13 cellular contexts compared by ENCODE assay signal in the genomic region with DNA sequence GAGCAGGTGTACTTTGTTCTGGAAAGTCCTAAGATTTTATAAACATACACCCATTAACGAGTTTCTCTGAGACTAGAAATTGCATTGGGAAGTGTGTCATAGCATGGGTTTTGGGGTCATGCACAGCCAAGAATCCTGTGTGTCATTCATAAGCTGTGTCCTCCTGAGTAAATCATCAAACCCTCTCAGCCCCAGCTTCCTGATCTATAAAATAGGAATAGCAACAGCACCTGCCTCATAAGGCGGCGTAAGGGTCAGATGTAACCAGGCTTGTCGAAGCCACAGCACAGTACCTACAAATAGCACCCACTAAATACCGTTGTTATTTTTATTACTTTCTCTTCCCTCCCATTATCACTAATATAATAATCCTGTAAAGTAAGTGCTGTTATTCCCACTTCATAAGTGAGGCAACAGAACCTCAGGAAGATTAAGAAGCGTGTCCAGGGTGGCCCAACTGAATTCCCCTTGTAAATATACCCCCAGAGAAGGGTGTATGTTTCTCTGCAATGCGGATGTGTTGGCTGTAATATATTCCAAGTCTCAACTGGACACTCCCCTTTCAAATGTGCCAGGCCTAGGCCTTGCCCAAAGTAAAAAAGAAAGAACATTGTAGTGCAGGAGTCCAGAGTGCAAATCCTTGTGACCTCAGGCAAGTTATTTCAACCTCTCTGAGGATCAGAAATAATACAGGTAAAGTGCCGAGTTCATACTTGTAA.
DNase-seq lines count a peak whose midpoint lies in the region; ATAC-seq and TF ChIP-seq lines count a peak whose summit lies in the region.
"Had no signal": no experiment of that assay in that cellular context is flagged by ENCODE, and none has a peak within 500 bp of the region (broad histone marks: within the 10 kb centered on the region; RNA-seq: fewer than 3 reads in every experiment).

No MANE protein-coding gene starts in this region.

- no peaks in the 10 kb centered on the region for H3K9me3 ChIP-seq in prostate gland
- H3K9me3 ChIP-seq: lower lobe of right lung had no signal

- peaks cover 4% of the 10 kb centered on the region for H3K9me3 Mint-ChIP-seq in activated T-helper 1 cell treated with anti-CD3 and anti-CD28 coated beads, Interleukin-12 subunit alpha, Interleukin-12 subunit beta, Interleukin-2, Interleukin-4 antibody, amounts not matched to agents 30 ng/mL and 10 ng/mL and 1 ng/mL, durations not matched to agents 14 hours and 24 hours and 36 hours
- H3K9me3 Mint-ChIP-seq in activated T-cell treated with anti-CD3 and anti-CD28 coated beads, Interleukin-2, amount 50 U/mL, for 24 hours: no peaks in the 10 kb centered on the region
- H3K9me3 Mint-ChIP-seq: activated naive CD8-positive, alpha-beta T cell treated with anti-CD3 and anti-CD28 coated beads for 36 hours; T-cell had no signal

- peak; percentile 54 for ATAC-seq in GM21528 (IDR thresholded peaks at IDR 0.05; ENCODE audit: low FRiP score, unreplicated experiment)
- ATAC-seq: lower lobe of right lung, T-cell had no signal

- intact Hi-C loops in activated T-helper 1 cell treated with anti-CD3 and anti-CD28 coated beads, Interleukin-12 subunit alpha, Interleukin-12 subunit beta, Interleukin-2, Interleukin-4 antibody, amounts not matched to agents 30 ng/mL and 10 ng/mL and 1 ng/mL, durations not matched to agents 14 hours and 24 hours and 36 hours (cut with micrococcal nuclease): no loop called here
- intact Hi-C loops in prostate gland (cut with DNase I) (loop anchor here (5.0 kb wide), 1 partner anchor 230 kb away; no protein-coding TSS in a partner anchor), lower leg skin (cut with DNase I; ENCODE audit: low total_unique reads) (no loop called here)

- no peak for TF ChIP-seq CTCF in prostate gland (IDR thresholded peaks at IDR 0.05)
- TF ChIP-seq CTCF in lower leg skin (IDR thresholded peaks at IDR 0.05): no peak

- H3K4me3 Mint-ChIP-seq in activated T-helper 1 cell treated with anti-CD3 and anti-CD28 coated beads, Interleukin-12 subunit alpha, Interleukin-12 subunit beta, Interleukin-2, Interleukin-4 antibody, amounts not matched to agents 30 ng/mL and 10 ng/mL and 1 ng/mL, durations not matched to agents 14 hours and 24 hours and 36 hours: no peak overlapping the region
- H3K4me3 Mint-ChIP-seq in activated T-cell treated with anti-CD3 and anti-CD28 coated beads, Interleukin-2, amount 50 U/mL, for 24 hours: no peak overlapping the region
- H3K4me3 Mint-ChIP-seq: activated naive CD8-positive, alpha-beta T cell treated with anti-CD3 and anti-CD28 coated beads for 36 hours; T-cell had no signal

- TF ChIP-seq POLR2A in prostate gland (IDR thresholded peaks at IDR 0.05): no peak
- no peak for TF ChIP-seq POLR2A in lower leg skin (IDR thresholded peaks at IDR 0.05)

- no peaks in the 10 kb centered on the region for H3K36me3 ChIP-seq in prostate gland

- H3K36me3 Mint-ChIP-seq in activated T-helper 1 cell treated with anti-CD3 and anti-CD28 coated beads, Interleukin-12 subunit alpha, Interleukin-12 subunit beta, Interleukin-2, Interleukin-4 antibody, amounts not matched to agents 30 ng/mL and 10 ng/mL and 1 ng/mL, durations not matched to agents 14 hours and 24 hours and 36 hours (ENCODE audit: low read depth): peaks cover 81% of the 10 kb centered on the region
- H3K36me3 Mint-ChIP-seq in activated T-cell treated with anti-CD3 and anti-CD28 coated beads, Interleukin-2, amount 50 U/mL, for 24 hours (ENCODE audit: low read depth): peaks cover 93% of the 10 kb centered on the region

- no peaks in the 10 kb centered on the region for H3K27me3 ChIP-seq in prostate gland (replicated peaks; ENCODE audit: insufficient read depth)

- peaks cover 72% of the 10 kb centered on the region for H3K4me1 Mint-ChIP-seq in activated T-helper 1 cell treated with anti-CD3 and anti-CD28 coated beads, Interleukin-12 subunit alpha, Interleukin-12 subunit beta, Interleukin-2, Interleukin-4 antibody, amounts not matched to agents 30 ng/mL and 10 ng/mL and 1 ng/mL, durations not matched to agents 14 hours and 24 hours and 36 hours (ENCODE audit: low read depth)
- peaks cover 21% of the 10 kb centered on the region for H3K4me1 Mint-ChIP-seq in activated T-cell treated with anti-CD3 and anti-CD28 coated beads, Interleukin-2, amount 50 U/mL, for 24 hours (ENCODE audit: low read depth)

- peak; percentile 93 for DNase-seq in DMS53 treated with DMSO at 0.1 percent for 48 hours (lab: John Stamatoyannopoulos, UW; ENCODE audit: unreplicated experiment)
- DNase-seq in activated T-helper 1 cell treated with anti-CD3 and anti-CD28 coated beads, Interleukin-12 subunit alpha, Interleukin-12 subunit beta, Interleukin-2, Interleukin-4 antibody, amounts not matched to agents 30 ng/mL and 10 ng/mL and 1 ng/mL, durations not matched to agents 14 hours and 24 hours and 36 hours (ENCODE audit: low spot score): no peak
- no peak for DNase-seq in prostate gland (ENCODE audit: low spot score)
- DNase-seq in T-helper 9 cell: no peak
- no peak for DNase-seq in lower leg skin (ENCODE audit: low spot score in 2 of 2)
- no peak for DNase-seq in MV-4-11 (lab: John Stamatoyannopoulos, UW)
- DNase-seq in activated T-cell treated with anti-CD3 and anti-CD28 coated beads, Interleukin-2, amount 50 U/mL, for 24 hours: no peak
- DNase-seq: activated naive CD8-positive, alpha-beta T cell treated with anti-CD3 and anti-CD28 coated beads for 36 hours; AML-193; lower lobe of right lung; NCI-H1436 treated with DMSO at 0.1 percent for 48 hours; T-cell had no signal

- 42% methylated on average over 8 of the region's 8 CpGs for WGBS in prostate gland
- WGBS in lower leg skin, 2 donors: 83 to 86% methylated on average over 8 of the region's 8 CpGs

- peak overlapping the region; percentile 24 to 29 for H3K27ac ChIP-seq in prostate gland
- H3K27ac ChIP-seq: lower lobe of right lung had no signal

- H3K27me3 Mint-ChIP-seq in activated T-helper 1 cell treated with anti-CD3 and anti-CD28 coated beads, Interleukin-12 subunit alpha, Interleukin-12 subunit beta, Interleukin-2, Interleukin-4 antibody, amounts not matched to agents 30 ng/mL and 10 ng/mL and 1 ng/mL, durations not matched to agents 14 hours and 24 hours and 36 hours (ENCODE audit: insufficient read depth): no peaks in the 10 kb centered on the region
- no peaks in the 10 kb centered on the region for H3K27me3 Mint-ChIP-seq in activated T-cell treated with anti-CD3 and anti-CD28 coated beads, Interleukin-2, amount 50 U/mL, for 24 hours
- H3K27me3 Mint-ChIP-seq: activated naive CD8-positive, alpha-beta T cell treated with anti-CD3 and anti-CD28 coated beads for 36 hours; T-cell had no signal

- H3K27ac Mint-ChIP-seq in activated T-helper 1 cell treated with anti-CD3 and anti-CD28 coated beads, Interleukin-12 subunit alpha, Interleukin-12 subunit beta, Interleukin-2, Interleukin-4 antibody, amounts not matched to agents 30 ng/mL and 10 ng/mL and 1 ng/mL, durations not matched to agents 14 hours and 24 hours and 36 hours: peak overlapping the region; percentile 52
- H3K27ac Mint-ChIP-seq in activated T-cell treated with anti-CD3 and anti-CD28 coated beads, Interleukin-2, amount 50 U/mL, for 24 hours: no peak overlapping the region
- H3K27ac Mint-ChIP-seq: activated naive CD8-positive, alpha-beta T cell treated with anti-CD3 and anti-CD28 coated beads for 36 hours had no signal

- peaks cover 3% of the 10 kb centered on the region for H3K4me1 ChIP-seq in prostate gland (replicated peaks)

- H3K4me3 ChIP-seq in prostate gland (no peak overlapping the region), lower leg skin (ENCODE audit: low read depth, poor library complexity, severe bottlenecking) (no peak overlapping the region)
- H3K4me3 ChIP-seq: lower lobe of right lung had no signal
